Comparison of ENCODE assay signal across 23 cellular contexts in the genomic region with DNA sequence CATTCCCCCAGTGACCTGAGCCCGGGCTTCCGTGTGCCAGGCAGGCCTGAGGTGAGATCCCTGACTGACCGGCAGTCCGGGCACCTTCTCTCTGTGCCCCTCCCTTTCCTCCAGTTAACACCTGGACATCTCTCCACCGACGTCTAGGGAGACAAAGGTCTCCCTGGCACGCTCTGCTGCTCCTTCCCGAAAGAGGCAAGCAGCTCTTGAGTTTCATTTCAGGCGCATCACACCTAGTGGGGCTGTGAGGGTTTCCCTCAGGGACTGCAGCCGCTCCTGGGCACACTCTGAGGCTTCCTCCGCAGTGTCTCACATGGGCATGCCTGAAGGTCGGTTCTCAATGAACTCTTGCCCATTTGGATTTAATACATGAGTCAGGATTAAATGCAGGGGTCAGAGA.
"Had no signal": no experiment of that assay in that cellular context is flagged by ENCODE, and none has a peak within 500 bp of the region (broad histone marks: within the 10 kb centered on the region; RNA-seq: fewer than 3 reads in every experiment).

No MANE protein-coding gene starts in this region.

- H3K4me1 ChIP-seq: esophagus squamous epithelium, prostate gland, right atrium auricular region, sigmoid colon, stomach, testis, tibial nerve, upper lobe of left lung had no signal

- H3K27ac ChIP-seq: coronary artery, esophagus squamous epithelium, prostate gland, right atrium auricular region, sigmoid colon, stomach, testis, tibial nerve, upper lobe of left lung had no signal

- H3K27me3 ChIP-seq: right atrium auricular region, testis, upper lobe of left lung had no signal

- H3K9me3 ChIP-seq: esophagus squamous epithelium, mucosa of descending colon, prostate gland, right atrium auricular region, sigmoid colon, stomach, testis, upper lobe of left lung had no signal

- H3K4me3 ChIP-seq: coronary artery, esophagus squamous epithelium, mucosa of descending colon, prostate gland, right atrium auricular region, sigmoid colon, stomach, testis, tibial nerve, upper lobe of left lung had no signal

- ATAC-seq: mucosa of descending colon had no signal

- DNase-seq: dermis blood vessel endothelial cell; effector memory CD4-positive, alpha-beta T cell; erythroblast; esophagus squamous epithelium; foreskin melanocyte; hypothalamus; immature natural killer cell; islet precursor cell; kidney glomerular epithelial cell; mesenchymal stem cell; naive B cell; sigmoid colon; stimulated activated CD4-positive, alpha-beta T cell treated with anti-CD3 and anti-CD28 coated beads, Interleukin-2, amount 100 ng/mL, for 24 hours; stimulated activated CD4-positive, alpha-beta T cell treated with anti-CD3 and anti-CD28 coated beads, Interleukin-4, amount 100 ng/mL, for 24 hours; stimulated activated naive CD4-positive, alpha-beta T cell treated with Interleukin-2 at 50 U/mL for 16 hours; stomach; testis; upper lobe of left lung had no signal

- H3K36me3 ChIP-seq: esophagus squamous epithelium, prostate gland, right atrium auricular region, sigmoid colon, stomach, tibial nerve, upper lobe of left lung had no signal
